ENCODE assay signal across 33 cellular contexts in genomic region chr18:56120781-56121180, GRCh38.
"Had no signal": no experiment of that assay in that cellular context is flagged by ENCODE, and none has a peak within 500 bp of the region (broad histone marks: within the 10 kb centered on the region; RNA-seq: fewer than 3 reads in every experiment).

No MANE protein-coding gene starts in this region.

- DNase-seq: activated B cell treated with CpG ODN at 0.5 μM for 24 hours; activated CD4-positive, alpha-beta memory T cell treated with anti-CD3 and anti-CD28 coated beads for 36 hours; activated CD4-positive, alpha-beta T cell treated with anti-CD3 and anti-CD28 coated beads for 4 hours; activated CD4-positive, alpha-beta T cell treated with anti-CD3 and anti-CD28 coated beads, Interleukin-2, amount 10 ng/mL, durations not matched to agents 24 days and 14 days; activated CD4-positive, alpha-beta T cell treated with anti-CD3 and anti-CD28 coated beads, Interleukin-2, amount 50 U/mL, for 1 hour; activated CD4-positive, alpha-beta T cell treated with anti-CD3 and anti-CD28 coated beads, Interleukin-2, amount 50 U/mL, for 4 hours; activated CD4-positive, CD25-positive, alpha-beta regulatory T cell treated with anti-CD3 and anti-CD28 coated beads, Interleukin-2, amount 50 U/mL, for 72 hours; activated CD8-positive, alpha-beta memory T cell treated with anti-CD3 and anti-CD28 coated beads, Interleukin-2, amount 50 U/mL, for 4 hours; activated CD8-positive, alpha-beta T cell treated with anti-CD3 and anti-CD28 coated beads for 36 hours; activated effector memory CD4-positive, alpha-beta T cell treated with anti-CD3 and anti-CD28 coated beads, Interleukin-2, amount 50 U/mL, for 16 hours; activated gamma-delta T cell treated with Interleukin-2 at 50 U/mL for 16 hours; activated naive CD4-positive, alpha-beta T cell; activated naive CD4-positive, alpha-beta T cell treated with anti-CD3 and anti-CD28 coated beads for 36 hours; activated naive CD4-positive, alpha-beta T cell treated with anti-CD3 and anti-CD28 coated beads, Interleukin-2, amount 50 U/mL, for 16 hours; activated naive CD8-positive, alpha-beta T cell treated with anti-CD3 and anti-CD28 coated beads for 36 hours; activated T-cell treated with anti-CD3 and anti-CD28 coated beads for 4 hours; activated T-cell treated with anti-CD3 and anti-CD28 coated beads, Interleukin-2, amount 50 U/mL, for 1 hour; activated T-cell treated with anti-CD3 and anti-CD28 coated beads, Interleukin-2, amount 50 U/mL, for 4 hours; activated T-cell treated with anti-CD3 and anti-CD28 coated beads, Interleukin-2, amount 50 U/mL, for 72 hours; adrenal gland; amniotic stem cell; aorta; body of pancreas; brain microvascular endothelial cell; central memory CD4-positive, alpha-beta T cell; T-helper 2 cell; T-helper 9 cell had no signal

- H3K9me3 ChIP-seq: adrenal gland, body of pancreas had no signal

- H3K4me3 ChIP-seq: adrenal gland, body of pancreas had no signal

- H3K27ac ChIP-seq: adrenal gland, body of pancreas, brain microvascular endothelial cell, VCaP had no signal

- ATAC-seq: activated CD8-positive, alpha-beta T cell treated with anti-CD3 and anti-CD28 coated beads for 36 hours; activated naive CD4-positive, alpha-beta T cell treated with anti-CD3 and anti-CD28 coated beads, Interleukin-2, amount 50 U/mL, for 72 hours; activated T-cell treated with anti-CD3 and anti-CD28 coated beads, Interleukin-2, amount 50 U/mL, for 4 hours; activated T-cell treated with anti-CD3 and anti-CD28 coated beads, Interleukin-2, amount 50 U/mL, for 72 hours; activated T-helper 17 cell treated with anti-CD3 and anti-CD28 coated beads, Interleukin-2, amount 50 U/mL, for 72 hours; body of pancreas had no signal

- FAIRE-seq: astrocyte, colon, TTC549 had no signal

- H3K27me3 ChIP-seq: adrenal gland, body of pancreas, brain microvascular endothelial cell had no signal

- H3K36me3 ChIP-seq: adrenal gland, brain microvascular endothelial cell had no signal

- H3K4me1 ChIP-seq: adrenal gland had no signal
